In genomic region chr3:156705761-156706631, GRCh38 we compare ENCODE assay signal across 1 cellular context.
TF ChIP-seq lines count a peak whose summit lies in the region.

No MANE protein-coding gene starts in this region.

TF ChIP-seq in HepG2, 621 proteins besides CTCF, POLR2A, EP300 and RAD21 (continued from another document):
- TF ChIP-seq KIAA2018 (CRISPR knock-in tag; IDR thresholded peaks at IDR 0.05; ENCODE audit: borderline replicate concordance) (no peak), BCL6 (CRISPR knock-in tag; IDR thresholded peaks at IDR 0.05) (peak; percentile 69), ZNF496 (CRISPR knock-in tag; IDR thresholded peaks at IDR 0.05; ENCODE audit: insufficient replicate concordance) (no peak), DNMT3B (CRISPR knock-in tag; conservative IDR thresholded peaks at IDR 0.05) (no peak), ETV5 (CRISPR knock-in tag; IDR thresholded peaks at IDR 0.05; ENCODE audit: borderline replicate concordance) (no peak)
- TF ChIP-seq, protein P1, sequence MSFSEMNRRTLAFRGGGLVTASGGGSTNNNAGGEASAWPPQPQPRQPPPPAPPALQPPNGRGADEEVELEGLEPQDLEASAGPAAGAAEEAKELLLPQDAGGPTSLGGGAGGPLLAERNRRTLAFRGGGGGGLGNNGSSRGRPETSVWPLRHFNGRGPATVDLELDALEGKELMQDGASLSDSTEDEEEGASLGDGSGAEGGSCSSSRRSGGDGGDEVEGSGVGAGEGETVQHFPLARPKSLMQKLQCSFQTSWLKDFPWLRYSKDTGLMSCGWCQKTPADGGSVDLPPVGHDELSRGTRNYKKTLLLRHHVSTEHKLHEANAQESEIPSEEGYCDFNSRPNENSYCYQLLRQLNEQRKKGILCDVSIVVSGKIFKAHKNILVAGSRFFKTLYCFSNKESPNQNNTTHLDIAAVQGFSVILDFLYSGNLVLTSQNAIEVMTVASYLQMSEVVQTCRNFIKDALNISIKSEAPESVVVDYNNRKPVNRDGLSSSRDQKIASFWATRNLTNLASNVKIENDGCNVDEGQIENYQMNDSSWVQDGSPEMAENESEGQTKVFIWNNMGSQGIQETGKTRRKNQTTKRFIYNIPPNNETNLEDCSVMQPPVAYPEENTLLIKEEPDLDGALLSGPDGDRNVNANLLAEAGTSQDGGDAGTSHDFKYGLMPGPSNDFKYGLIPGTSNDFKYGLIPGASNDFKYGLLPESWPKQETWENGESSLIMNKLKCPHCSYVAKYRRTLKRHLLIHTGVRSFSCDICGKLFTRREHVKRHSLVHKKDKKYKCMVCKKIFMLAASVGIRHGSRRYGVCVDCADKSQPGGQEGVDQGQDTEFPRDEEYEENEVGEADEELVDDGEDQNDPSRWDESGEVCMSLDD (CRISPR knock-in tag; IDR thresholded peaks at IDR 0.05; ENCODE audit: borderline replicate concordance) = no peak
